Comparison of ENCODE assay signal across 10 cellular contexts in genomic region chr11:27423125-27423524, GRCh38. TPM values are rescaled to one million over a fixed set of nuclear protein-coding genes. Genes with fewer than 3 reads are reported as not detected.
DNase-seq lines count a peak whose midpoint lies in the region; ATAC-seq and TF ChIP-seq lines count a peak whose summit lies in the region.
"Had no signal": no experiment of that assay in that cellular context is flagged by ENCODE, and none has a peak within 500 bp of the region (broad histone marks: within the 10 kb centered on the region; RNA-seq: fewer than 3 reads in every experiment).

No MANE protein-coding gene starts in this region.

- H3K4me3 Mint-ChIP-seq in stimulated activated effector memory CD8-positive, alpha-beta T cell treated with anti-CD3 and anti-CD28 coated beads, Interleukin-12 subunit alpha, Interleukin-12 subunit beta, amount 100 ng/mL, for 72 hours = no peak overlapping the region

- H3K4me1 ChIP-seq in heart left ventricle = peaks cover 0 to 40% (median 12%) of the 10 kb centered on the region in 12 donors
- H3K4me1 ChIP-seq: Peyer's patch had no signal

- no peak overlapping the region for H3K4me3 ChIP-seq in heart left ventricle
- no peak overlapping the region for H3K4me3 ChIP-seq in skeletal muscle cell (ENCODE audit: low read depth, low read length)
- H3K4me3 ChIP-seq: Peyer's patch had no signal

- H3K9me3 Mint-ChIP-seq in stimulated activated effector memory CD8-positive, alpha-beta T cell treated with anti-CD3 and anti-CD28 coated beads, Interleukin-12 subunit alpha, Interleukin-12 subunit beta, amount 100 ng/mL, for 72 hours = no peaks in the 10 kb centered on the region

- H3K4me1 Mint-ChIP-seq in stimulated activated effector memory CD8-positive, alpha-beta T cell treated with anti-CD3 and anti-CD28 coated beads, Interleukin-12 subunit alpha, Interleukin-12 subunit beta, amount 100 ng/mL, for 72 hours = no peaks in the 10 kb centered on the region

- H3K9me3 ChIP-seq in heart left ventricle = peaks cover 0 to 9% (median 0%) of the 10 kb centered on the region in 12 donors
- H3K9me3 ChIP-seq: Peyer's patch had no signal

- ATAC-seq in heart left ventricle (peak; percentile 53 to 90 (median 76)), HG02763 (IDR thresholded peaks at IDR 0.05; ENCODE audit: unreplicated experiment) (no peak)
- no peak for ATAC-seq in stimulated activated effector memory CD8-positive, alpha-beta T cell treated with anti-CD3 and anti-CD28 coated beads, Interleukin-12 subunit alpha, Interleukin-12 subunit beta, amount 100 ng/mL, for 72 hours
- no peak for ATAC-seq in stimulated activated naive CD8-positive, alpha-beta T cell treated with anti-CD3 and anti-CD28 coated beads, Interleukin-15, Interleukin-2, amounts not matched to agents 100 U/mL and 50 U/mL, for 24 hours

- no peaks in the 10 kb centered on the region for H3K36me3 ChIP-seq in heart left ventricle
- H3K36me3 ChIP-seq: Peyer's patch had no signal

- intact Hi-C loops in heart left ventricle (cut with DNase I) = no loop called here

- no peak overlapping the region for H3K27ac Mint-ChIP-seq in stimulated activated effector memory CD8-positive, alpha-beta T cell treated with anti-CD3 and anti-CD28 coated beads, Interleukin-12 subunit alpha, Interleukin-12 subunit beta, amount 100 ng/mL, for 72 hours

- 72 to 86% (median 80%) methylated on average over 4 of the region's 4 CpGs for WGBS in heart left ventricle, 4 donors

- no peak for TF ChIP-seq POLR2A in heart left ventricle (IDR thresholded peaks at IDR 0.05)

- peak overlapping the region in 8 of 12 donors; percentile 7 to 66 (median 46) for H3K27ac ChIP-seq in heart left ventricle

- TF ChIP-seq CTCF in heart left ventricle (IDR thresholded peaks at IDR 0.05) = no peak

- DNase-seq in HS-5 (ENCODE audit: low read depth) = peak; percentile 60
- peak; percentile 89 for DNase-seq in SKM-1 (lab: John Stamatoyannopoulos, UW; ENCODE audit: unreplicated experiment)
- DNase-seq in heart left ventricle = peak in 2 of 5 donors; percentile 56 to 65
- DNase-seq in skeletal muscle cell (ENCODE audit: low read depth) = peak; percentile 94
- DNase-seq in stimulated activated effector memory CD8-positive, alpha-beta T cell treated with anti-CD3 and anti-CD28 coated beads, Interleukin-12 subunit alpha, Interleukin-12 subunit beta, amount 100 ng/mL, for 72 hours (ENCODE audit: low spot score in 2 of 2) = no peak
- DNase-seq in stimulated activated naive CD8-positive, alpha-beta T cell treated with anti-CD3 and anti-CD28 coated beads, Interleukin-15, Interleukin-2, amounts not matched to agents 100 U/mL and 50 U/mL, for 24 hours = no peak
- no peak for DNase-seq in LoVo (ENCODE audit: low spot score)
- DNase-seq: activated naive CD4-positive, alpha-beta T cell had no signal

- H3K27me3 ChIP-seq in heart left ventricle = no peaks in the 10 kb centered on the region
- H3K27me3 ChIP-seq: Peyer's patch had no signal

- no peaks in the 10 kb centered on the region for H3K36me3 Mint-ChIP-seq in stimulated activated effector memory CD8-positive, alpha-beta T cell treated with anti-CD3 and anti-CD28 coated beads, Interleukin-12 subunit alpha, Interleukin-12 subunit beta, amount 100 ng/mL, for 72 hours

RNA-seq across cellular contexts. Expression of gene LGR4, which starts 49.5 kb away (rescaled TPM):
- total RNA-seq in heart left ventricle = 10 to 100 TPM; 15.5 to 39.1 (median 28.8) TPM
- polyA plus RNA-seq in heart left ventricle = 10 to 100 TPM in 1 of 2 donors, 1 to 10 TPM in 1; 7.4 to 12.3 TPM

Comparison
In these comparisons a context has a peak if more than half of its experiments do, and no peak if none do; other contexts are left out.
1. DNase-seq: peak in HS-5 (single experiment), SKM-1 (single experiment) and skeletal muscle cell (single experiment); none in stimulated activated effector memory CD8-positive, alpha-beta T cell treated with anti-CD3 and anti-CD28 coated beads, Interleukin-12 subunit alpha, Interleukin-12 subunit beta, amount 100 ng/mL, for 72 hours (0 of 2), stimulated activated naive CD8-positive, alpha-beta T cell treated with anti-CD3 and anti-CD28 coated beads, Interleukin-15, Interleukin-2, amounts not matched to agents 100 U/mL and 50 U/mL, for 24 hours (single experiment) and LoVo (single experiment).
2. ATAC-seq: peak in heart left ventricle (4 of 4); none in HG02763 (single experiment), stimulated activated effector memory CD8-positive, alpha-beta T cell treated with anti-CD3 and anti-CD28 coated beads, Interleukin-12 subunit alpha, Interleukin-12 subunit beta, amount 100 ng/mL, for 72 hours (single experiment) and stimulated activated naive CD8-positive, alpha-beta T cell treated with anti-CD3 and anti-CD28 coated beads, Interleukin-15, Interleukin-2, amounts not matched to agents 100 U/mL and 50 U/mL, for 24 hours (single experiment).